9 cellular contexts compared by ENCODE assay signal in genomic region chr1:2908081-2908480, GRCh38.
"Had no signal": no experiment of that assay in that cellular context is flagged by ENCODE, and none has a peak within 500 bp of the region (broad histone marks: within the 10 kb centered on the region; RNA-seq: fewer than 3 reads in every experiment).

No MANE protein-coding gene starts in this region.

- H3K4me2 ChIP-seq: GM23338 had no signal

- H3K9ac ChIP-seq: GM23248 had no signal

- H3K4me1 ChIP-seq: HAP-1 had no signal

- H3K27ac Mint-ChIP-seq: GM23338, HFFc6 had no signal

- H2AFZ ChIP-seq: GM23248, GM23338 had no signal

- ATAC-seq: GM23338, HCT116 had no signal

- H3K4me1 Mint-ChIP-seq: GM23338, H9 had no signal

- H3K9me3 ChIP-seq: HAP-1 had no signal

- DNase-seq: GM23248, GOT3, H7, H9, HCEC 1CT, HFFc6 had no signal

- H3K36me3 ChIP-seq: HAP-1 had no signal

- H3K4me3 ChIP-seq: GM23248, GM23338, HAP-1 had no signal

- H3K27ac ChIP-seq: GM23248 had no signal

- H3K4me3 Mint-ChIP-seq: GM23338, H9, HFFc6 had no signal
